ENCODE assay signal across 8 cellular contexts in the genomic region with DNA sequence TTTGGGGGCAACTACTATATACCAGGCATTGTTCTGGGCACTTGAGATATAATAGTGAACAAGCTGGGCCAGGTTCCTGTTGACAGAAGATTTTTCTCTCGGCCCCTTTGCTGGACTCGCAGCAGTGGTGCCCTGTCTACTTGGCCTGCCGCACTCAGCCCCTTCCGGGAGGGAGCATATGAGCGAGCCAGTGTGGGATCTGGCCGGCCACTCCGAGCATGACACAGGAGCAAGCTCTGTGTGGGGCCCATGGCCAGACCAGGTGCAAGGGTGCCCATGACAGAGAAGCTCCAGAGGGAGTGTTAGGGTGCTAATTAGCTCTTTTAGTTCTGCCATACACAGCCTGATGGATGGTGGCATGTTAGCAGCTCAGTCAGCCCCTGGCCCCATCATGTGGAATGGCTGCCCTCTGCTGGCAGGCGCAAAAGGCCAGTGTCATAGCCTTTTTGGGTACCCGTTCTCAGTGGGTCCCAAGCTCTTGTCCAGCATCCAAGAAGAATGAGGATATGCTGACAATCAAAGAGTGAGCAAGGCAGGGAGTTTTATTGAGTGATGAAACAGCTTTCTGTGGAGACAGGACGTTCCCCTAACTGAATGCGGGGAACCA.
DNase-seq lines count a peak whose midpoint lies in the region; ATAC-seq and TF ChIP-seq lines count a peak whose summit lies in the region.

No MANE protein-coding gene starts in this region.

- no peak overlapping the region for H3K27ac Mint-ChIP-seq in activated T-cell treated with anti-CD3 and anti-CD28 coated beads, Interleukin-2, amount 50 U/mL, for 24 hours

- peak; percentile 83 for TF ChIP-seq CTCF in RWPE2 (IDR thresholded peaks at IDR 0.05; ENCODE audit: poor library complexity, severe bottlenecking)

- no peak overlapping the region for H3K4me3 ChIP-seq in RWPE2 (ENCODE audit: severe bottlenecking)

- peak; percentile 70 for ATAC-seq in RWPE2 (ENCODE audit: low read depth)
- ATAC-seq in HG03196 (IDR thresholded peaks at IDR 0.05; ENCODE audit: unreplicated experiment) = no peak
- no peak for ATAC-seq in HG03439 (IDR thresholded peaks at IDR 0.05; ENCODE audit: unreplicated experiment)

- DNase-seq in activated T-cell treated with anti-CD3 and anti-CD28 coated beads, Interleukin-2, amount 50 U/mL, for 24 hours = peak; percentile 31
- DNase-seq in activated T-cell treated with anti-CD3 and anti-CD28 coated beads for 4 hours (no peak), RWPE2 (ENCODE audit: low spot score) (no peak), globus pallidus (ENCODE audit: low spot score) (peak; percentile 26)
- peak in 2 of 3 donors; percentile 7 for DNase-seq in stimulated activated CD4-positive, alpha-beta T cell treated with anti-CD3 and anti-CD28 coated beads, TNF-alpha, amount 100 ng/mL, for 48 hours (ENCODE audit: low read depth in 3 of 3)
- no peak for DNase-seq in effector CD4-positive, alpha-beta T cell

- no peaks in the 10 kb centered on the region for H3K27me3 ChIP-seq in RWPE2 (ENCODE audit: insufficient read depth, poor library complexity, severe bottlenecking)

- H3K4me1 ChIP-seq in RWPE2 (ENCODE audit: insufficient read depth, poor library complexity, severe bottlenecking) = peaks cover 4% of the 10 kb centered on the region

- H3K9me3 ChIP-seq in RWPE2 (ENCODE audit: severe bottlenecking) = no peaks in the 10 kb centered on the region

- H3K4me3 Mint-ChIP-seq in activated T-cell treated with anti-CD3 and anti-CD28 coated beads, Interleukin-2, amount 50 U/mL, for 24 hours = no peak overlapping the region

- H3K27me3 Mint-ChIP-seq in activated T-cell treated with anti-CD3 and anti-CD28 coated beads, Interleukin-2, amount 50 U/mL, for 24 hours = peaks cover 29% of the 10 kb centered on the region

- H3K36me3 ChIP-seq in RWPE2 (ENCODE audit: low read depth) = no peaks in the 10 kb centered on the region

- H3K4me1 Mint-ChIP-seq in activated T-cell treated with anti-CD3 and anti-CD28 coated beads, Interleukin-2, amount 50 U/mL, for 24 hours (ENCODE audit: low read depth) = no peaks in the 10 kb centered on the region

- no peaks in the 10 kb centered on the region for H3K9me3 Mint-ChIP-seq in activated T-cell treated with anti-CD3 and anti-CD28 coated beads, Interleukin-2, amount 50 U/mL, for 24 hours

- no peak overlapping the region for H3K27ac ChIP-seq in RWPE2 (ENCODE audit: poor library complexity, severe bottlenecking)

- no peaks in the 10 kb centered on the region for H3K36me3 Mint-ChIP-seq in activated T-cell treated with anti-CD3 and anti-CD28 coated beads, Interleukin-2, amount 50 U/mL, for 24 hours (ENCODE audit: low read depth)

Comparison
In these comparisons a context has a peak if more than half of its experiments do, and no peak if none do; other contexts are left out.
1. DNase-seq: peak in activated T-cell treated with anti-CD3 and anti-CD28 coated beads, Interleukin-2, amount 50 U/mL, for 24 hours (single experiment), globus pallidus (single experiment) and stimulated activated CD4-positive, alpha-beta T cell treated with anti-CD3 and anti-CD28 coated beads, TNF-alpha, amount 100 ng/mL, for 48 hours (2 of 3); none in activated T-cell treated with anti-CD3 and anti-CD28 coated beads for 4 hours (single experiment), RWPE2 (single experiment) and effector CD4-positive, alpha-beta T cell (single experiment).